Comparison of ENCODE assay signal across 24 cellular contexts in the genomic region with DNA sequence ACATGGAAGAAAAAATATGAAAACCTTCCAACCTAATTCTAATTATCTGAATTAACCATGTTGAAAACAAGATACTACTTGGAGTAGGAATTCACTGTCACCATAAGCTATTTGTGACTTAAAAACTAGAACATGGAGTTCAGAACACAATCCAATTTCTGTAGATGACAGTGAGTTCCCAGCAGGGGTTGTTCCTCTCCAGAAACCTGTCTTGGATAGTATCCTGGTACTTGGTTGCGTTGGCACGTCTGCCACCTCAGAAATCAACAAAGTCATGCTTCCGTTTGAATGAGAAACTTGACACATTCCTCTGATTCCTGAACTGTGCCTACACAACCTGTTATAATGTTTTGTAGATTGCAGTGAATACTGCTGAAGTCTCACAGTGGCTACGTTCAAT.
"Had no signal": no experiment of that assay in that cellular context is flagged by ENCODE, and none has a peak within 500 bp of the region (broad histone marks: within the 10 kb centered on the region; RNA-seq: fewer than 3 reads in every experiment).

No MANE protein-coding gene starts in this region.

- H3K36me3 ChIP-seq: colonic mucosa, esophagus muscularis mucosa, gastroesophageal sphincter, heart left ventricle, left lung, lower lobe of right lung had no signal

- H3K27ac Mint-ChIP-seq: dendritic cell treated with granulocyte-macrophage colony-stimulating factor and Interleukin-4, amounts not matched to agents 40 ng/mL and 50 ng/mL, for 4 days; effector memory CD8-positive, alpha-beta T cell; immature natural killer cell; naive thymus-derived CD4-positive, alpha-beta T cell had no signal

- H3K79me2 ChIP-seq: hepatocyte had no signal

- H3K4me3 Mint-ChIP-seq: dendritic cell treated with granulocyte-macrophage colony-stimulating factor and Interleukin-4, amounts not matched to agents 40 ng/mL and 50 ng/mL, for 4 days; effector memory CD8-positive, alpha-beta T cell; immature natural killer cell; naive thymus-derived CD4-positive, alpha-beta T cell had no signal

- H3K4me1 Mint-ChIP-seq: immature natural killer cell; naive thymus-derived CD4-positive, alpha-beta T cell had no signal

- H3K36me3 Mint-ChIP-seq: naive thymus-derived CD4-positive, alpha-beta T cell had no signal

- H3K27me3 ChIP-seq: colonic mucosa, esophagus muscularis mucosa, foreskin keratinocyte, gastroesophageal sphincter, heart left ventricle, hepatocyte, left lung had no signal

- H3K4me1 ChIP-seq: colonic mucosa, esophagus muscularis mucosa, foreskin keratinocyte, gastroesophageal sphincter, heart left ventricle, left lung, lower lobe of right lung had no signal

- H3K4me2 ChIP-seq: hepatocyte had no signal

- H3K27ac ChIP-seq: colonic mucosa, esophagus muscularis mucosa, foreskin keratinocyte, gastroesophageal sphincter, heart left ventricle, hepatocyte, left lung, lower lobe of right lung had no signal

- FAIRE-seq: endothelial cell of umbilical vein, frontal cortex, kidney had no signal

- H3K9me3 ChIP-seq: colonic mucosa, gastroesophageal sphincter, left lung, lower lobe of right lung had no signal

- H3K27me3 Mint-ChIP-seq: dendritic cell treated with granulocyte-macrophage colony-stimulating factor and Interleukin-4, amounts not matched to agents 40 ng/mL and 50 ng/mL, for 4 days; effector memory CD8-positive, alpha-beta T cell; naive thymus-derived CD4-positive, alpha-beta T cell had no signal

- H3K4me3 ChIP-seq: colonic mucosa, esophagus muscularis mucosa, gastroesophageal sphincter, heart left ventricle, hepatocyte, left lung, lower lobe of right lung had no signal

- DNase-seq: colonic mucosa; cortex of kidney; effector CD8-positive, alpha-beta T cell; effector memory CD8-positive, alpha-beta T cell; foreskin keratinocyte; heart left ventricle; hypothalamus; immature natural killer cell; islet precursor cell; kidney; kidney glomerular epithelial cell; left cardiac atrium; left lung; left ventricle myocardium superior; lower lobe of right lung; mesenchymal stem cell; midbrain; naive thymus-derived CD4-positive, alpha-beta T cell had no signal
